ENCODE assay signal across 13 cellular contexts in genomic region chr10:58856508-58857240, GRCh38.
DNase-seq lines count a peak whose midpoint lies in the region; ATAC-seq and TF ChIP-seq lines count a peak whose summit lies in the region.
"Had no signal": no experiment of that assay in that cellular context is flagged by ENCODE, and none has a peak within 500 bp of the region (broad histone marks: within the 10 kb centered on the region; RNA-seq: fewer than 3 reads in every experiment).

No MANE protein-coding gene starts in this region.

- CTCF ChIA-PET in WTC11 (lab: Charles Lee) = no interaction called here

- H3K27ac Mint-ChIP-seq in WTC11 = no peak overlapping the region

- peaks cover 19% of the 10 kb centered on the region for H3K9me3 Mint-ChIP-seq in WTC11

- TF ChIP-seq CTCF in WTC11 (IDR thresholded peaks at IDR 0.05) (no peak), left ventricle myocardium inferior (IDR thresholded peaks at IDR 0.05; ENCODE audit: borderline replicate concordance) (no peak)

- H3K4me3 ChIP-seq in left ventricle myocardium inferior = no peak overlapping the region
- H3K4me3 ChIP-seq: dorsolateral prefrontal cortex had no signal

- H3K4me3 Mint-ChIP-seq in WTC11 = no peak overlapping the region

- intact Hi-C loops in left ventricle myocardium inferior (cut with micrococcal nuclease) (no loop called here), sciatic nerve (cut with DNase I) (no loop called here)

- H3K4me1 Mint-ChIP-seq in WTC11 = peaks cover 9% of the 10 kb centered on the region

- H3K27me3 Mint-ChIP-seq in WTC11 (ENCODE audit: low read depth) = peaks cover 4% of the 10 kb centered on the region; the same call in 1 of the 2 replicates

- peaks cover 11% of the 10 kb centered on the region for H3K9me3 ChIP-seq in left ventricle myocardium inferior (replicated peaks)

- no peaks in the 10 kb centered on the region for H3K27me3 ChIP-seq in left ventricle myocardium inferior (ENCODE audit: low read depth)
- H3K27me3 ChIP-seq: dorsolateral prefrontal cortex had no signal

- DNase-seq in GM04504 (ENCODE audit: low read depth) = peak; percentile 88
- DNase-seq in WTC11 (ENCODE audit: low spot score) = peak; percentile 15
- no peak for DNase-seq in left ventricle myocardium inferior
- no peak for DNase-seq in sciatic nerve (ENCODE audit: low spot score)
- no peak for DNase-seq in HUDEP-2 (lab: John Stamatoyannopoulos, UW; ENCODE audit: unreplicated experiment in 76 of 76)
- no peak for DNase-seq in stimulated activated CD4-positive, alpha-beta T cell treated with anti-CD3 and anti-CD28 coated beads, Interleukin-12 subunit alpha, Interleukin-12 subunit beta, amount 100 ng/mL, for 4 hours
- DNase-seq: activated CD4-positive, alpha-beta T cell treated with anti-CD3 and anti-CD28 coated beads, Interleukin-2, amount 50 U/mL, for 48 hours; NCI-H2107; substantia nigra had no signal

- ATAC-seq in WTC11 (peak; percentile 92), sciatic nerve (peak; percentile 81), HG03135 (IDR thresholded peaks at IDR 0.05; ENCODE audit: unreplicated experiment) (no peak), GM18502 (IDR thresholded peaks at IDR 0.05; ENCODE audit: poor library complexity, unreplicated experiment) (no peak)

- POLR2A ChIA-PET in WTC11 (lab: Charles Lee) = no interaction called here

- peaks cover 38% of the 10 kb centered on the region for H3K4me1 ChIP-seq in left ventricle myocardium inferior
- H3K4me1 ChIP-seq: parathyroid adenoma had no signal

- peaks cover 11% of the 10 kb centered on the region for H3K36me3 Mint-ChIP-seq in WTC11

- no peaks in the 10 kb centered on the region for H3K36me3 ChIP-seq in left ventricle myocardium inferior

- peak overlapping the region; percentile 41 for H3K27ac ChIP-seq in left ventricle myocardium inferior (replicated peaks)
- H3K27ac ChIP-seq: parathyroid adenoma had no signal

TF ChIP-seq in WTC11, 78 proteins besides CTCF, POLR2A, EP300 and RAD21:
- TF ChIP-seq NFYB (CRISPR knock-in tag; conservative IDR thresholded peaks at IDR 0.05; ENCODE audit: low read depth) = no peak
- TF ChIP-seq NR1H2 (CRISPR knock-in tag; IDR thresholded peaks at IDR 0.05) = no peak
- TF ChIP-seq, protein P1, sequence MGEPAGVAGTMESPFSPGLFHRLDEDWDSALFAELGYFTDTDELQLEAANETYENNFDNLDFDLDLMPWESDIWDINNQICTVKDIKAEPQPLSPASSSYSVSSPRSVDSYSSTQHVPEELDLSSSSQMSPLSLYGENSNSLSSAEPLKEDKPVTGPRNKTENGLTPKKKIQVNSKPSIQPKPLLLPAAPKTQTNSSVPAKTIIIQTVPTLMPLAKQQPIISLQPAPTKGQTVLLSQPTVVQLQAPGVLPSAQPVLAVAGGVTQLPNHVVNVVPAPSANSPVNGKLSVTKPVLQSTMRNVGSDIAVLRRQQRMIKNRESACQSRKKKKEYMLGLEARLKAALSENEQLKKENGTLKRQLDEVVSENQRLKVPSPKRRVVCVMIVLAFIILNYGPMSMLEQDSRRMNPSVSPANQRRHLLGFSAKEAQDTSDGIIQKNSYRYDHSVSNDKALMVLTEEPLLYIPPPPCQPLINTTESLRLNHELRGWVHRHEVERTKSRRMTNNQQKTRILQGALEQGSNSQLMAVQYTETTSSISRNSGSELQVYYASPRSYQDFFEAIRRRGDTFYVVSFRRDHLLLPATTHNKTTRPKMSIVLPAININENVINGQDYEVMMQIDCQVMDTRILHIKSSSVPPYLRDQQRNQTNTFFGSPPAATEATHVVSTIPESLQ (CRISPR knock-in tag; IDR thresholded peaks at IDR 0.05) = no peak
- no peak for TF ChIP-seq TEAD4 (CRISPR knock-in tag; IDR thresholded peaks at IDR 0.05)
- TF ChIP-seq KAT7 (CRISPR knock-in tag; IDR thresholded peaks at IDR 0.05; ENCODE audit: borderline replicate concordance) = no peak
- TF ChIP-seq ETV6 (CRISPR knock-in tag; IDR thresholded peaks at IDR 0.05) = no peak
- no peak for TF ChIP-seq PRRX2 (CRISPR knock-in tag; IDR thresholded peaks at IDR 0.05)

Comparison
In these comparisons a context has a peak if more than half of its experiments do, and no peak if none do; other contexts are left out.
1. DNase-seq: peak in GM04504 (single experiment) and WTC11 (single experiment); none in left ventricle myocardium inferior (single experiment), sciatic nerve (single experiment), HUDEP-2 (0 of 76) and stimulated activated CD4-positive, alpha-beta T cell treated with anti-CD3 and anti-CD28 coated beads, Interleukin-12 subunit alpha, Interleukin-12 subunit beta, amount 100 ng/mL, for 4 hours (single experiment).
2. ATAC-seq: peak in WTC11 (single experiment) and sciatic nerve (single experiment); none in HG03135 (single experiment) and GM18502 (single experiment).